16 cellular contexts compared by ENCODE assay signal in the genomic region with DNA sequence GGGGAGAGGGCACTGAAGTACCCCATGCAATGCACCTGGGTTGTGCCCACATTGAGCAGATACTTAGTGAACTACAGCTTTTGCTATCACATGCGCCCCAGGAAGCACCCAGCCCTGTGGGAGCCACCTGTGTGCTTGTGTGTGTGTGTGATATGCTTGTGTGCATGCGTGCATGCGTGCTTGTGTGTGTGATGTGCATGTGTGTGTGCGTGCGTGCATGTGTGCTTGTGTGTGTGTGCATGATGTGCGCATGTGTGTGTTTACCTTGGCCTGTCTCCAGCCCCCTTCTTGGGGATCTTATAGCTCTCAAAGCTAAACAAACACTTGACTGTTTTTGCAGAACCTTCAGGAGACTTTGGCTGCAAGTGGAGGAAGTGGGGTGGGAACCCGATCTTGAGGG. TPM values are rescaled to one million over a fixed set of nuclear protein-coding genes. Genes with fewer than 3 reads are reported as not detected.
DNase-seq lines count a peak whose midpoint lies in the region; ATAC-seq, FAIRE-seq and TF ChIP-seq lines count a peak whose summit lies in the region.
"Had no signal": no experiment of that assay in that cellular context is flagged by ENCODE, and none has a peak within 500 bp of the region (broad histone marks: within the 10 kb centered on the region; RNA-seq: fewer than 3 reads in every experiment).

No MANE protein-coding gene starts in this region.

- ATAC-seq in mucosa of descending colon: peak; percentile 68
- ATAC-seq in GM21515 (IDR thresholded peaks at IDR 0.05; ENCODE audit: unreplicated experiment): no peak
- ATAC-seq: effector memory CD8-positive, alpha-beta T cell had no signal

- H3K9me3 ChIP-seq in mucosa of descending colon: no peaks in the 10 kb centered on the region
- H3K9me3 ChIP-seq: right atrium auricular region, tibial nerve had no signal

- H3K36me3 ChIP-seq in mucosa of descending colon (ENCODE audit: low read depth): no peaks in the 10 kb centered on the region
- H3K36me3 ChIP-seq: neural progenitor cell, right atrium auricular region, tibial nerve had no signal

- no peak overlapping the region for H3K4me3 ChIP-seq in mucosa of descending colon
- H3K4me3 ChIP-seq: neural progenitor cell, right atrium auricular region had no signal

- peak; percentile 58 for FAIRE-seq in HTR-8/SVneo (lab: Jason Lieb, UNC)

- peaks cover 14% of the 10 kb centered on the region for H3K4me1 ChIP-seq in mucosa of descending colon (ENCODE audit: low read depth)
- H3K4me1 ChIP-seq: tibial nerve had no signal

- intact Hi-C loops in mucosa of descending colon (cut with DNase I, micrococcal nuclease): no loop called here

- DNase-seq in COLO668 (lab: John Stamatoyannopoulos, UW; ENCODE audit: unreplicated experiment) (peak; percentile 30), HTR-8/SVneo (ENCODE audit: insufficient read length, low spot score) (no peak), NCI-H774 (lab: John Stamatoyannopoulos, UW) (peak; percentile 39), mucosa of descending colon (peak in 2 of 3 donors; percentile 59 to 78), NCI-H82 treated with DMSO at 0.1 percent for 48 hours (lab: John Stamatoyannopoulos, UW; ENCODE audit: unreplicated experiment) (no peak), GM19240 (ENCODE audit: insufficient read length, low spot score) (no peak), RKO (ENCODE audit: low spot score) (no peak)
- DNase-seq: activated CD4-positive, alpha-beta T cell treated with anti-CD3 and anti-CD28 coated beads for 4 hours; activated T-cell treated with anti-CD3 and anti-CD28 coated beads for 4 hours; effector memory CD8-positive, alpha-beta T cell; stimulated activated CD4-positive, alpha-beta T cell treated with anti-CD3 and anti-CD28 coated beads, Interleukin-4, amount 100 ng/mL, for 4 hours; T-helper 9 cell had no signal

- TF ChIP-seq CTCF in mucosa of descending colon (IDR thresholded peaks at IDR 0.05): no peak

RNA-seq across cellular contexts. Expression of gene C16orf89, which starts 0.8 kb away (rescaled TPM):
- total RNA-seq in mucosa of descending colon: 1 to 10 TPM; 2.5 to 5.0 (median 3.3) TPM

RNA-seq across cellular contexts. Expression of gene ALG1, which starts 6.7 kb away (rescaled TPM):
- total RNA-seq in mucosa of descending colon: 10 to 100 TPM; 17.7 to 32.2 (median 29.0) TPM

RNA-seq across cellular contexts. Expression of gene NAGPA, which starts 31.2 kb away (rescaled TPM):
- total RNA-seq in mucosa of descending colon: 10 to 100 TPM; 21.5 to 34.7 (median 24.9) TPM

RNA-seq across cellular contexts. Expression of gene EEF2KMT, which starts 32.7 kb away (rescaled TPM):
- total RNA-seq in mucosa of descending colon: 1 to 10 TPM; 5.7 to 7.5 (median 7.0) TPM

Comparison
In these comparisons a context has a peak if more than half of its experiments do, and no peak if none do; other contexts are left out.
1. DNase-seq: peak in COLO668 (single experiment), NCI-H774 (single experiment) and mucosa of descending colon (2 of 3); none in HTR-8/SVneo (single experiment), NCI-H82 treated with DMSO at 0.1 percent for 48 hours (single experiment), GM19240 (single experiment) and RKO (single experiment).